In the genomic region with DNA sequence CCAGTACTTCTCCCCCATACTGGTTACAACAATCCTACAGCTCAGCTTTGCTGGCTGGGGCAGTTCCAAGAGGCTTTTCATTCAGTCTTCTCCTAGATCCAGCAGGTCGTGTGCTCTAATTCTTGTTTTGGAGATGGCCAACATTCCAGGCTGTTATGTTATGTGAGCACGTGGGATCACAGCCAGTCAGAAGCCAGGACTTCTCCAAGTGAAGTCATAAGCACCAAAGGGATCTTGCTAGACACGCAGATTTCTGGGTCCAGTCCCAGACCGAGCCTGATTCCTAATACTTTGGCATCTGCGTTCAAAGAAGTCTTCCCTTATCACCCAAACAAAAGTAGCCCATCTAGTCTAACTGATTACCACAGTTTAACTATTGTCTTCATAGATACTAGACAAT, we compare ENCODE assay signal across 8 cellular contexts. TPM values are rescaled to one million over a fixed set of nuclear protein-coding genes. Genes with fewer than 3 reads are reported as not detected.
DNase-seq lines count a peak whose midpoint lies in the region; ATAC-seq, FAIRE-seq and TF ChIP-seq lines count a peak whose summit lies in the region.

No MANE protein-coding gene starts in this region.

- POLR2A ChIA-PET in PC-3 (lab: Charles Lee; ENCODE audit: unreplicated experiment): interaction anchor here (0.6 to 0.7 kb wide), 2 partner anchors 10 to 103 kb away, joined by 3 read pairs; no protein-coding TSS in a partner anchor
- POLR2A ChIA-PET in H1 (lab: Charles Lee; ENCODE audit: partially characterized antibody): interaction anchor here (0.9 to 2.1 kb wide), 9 partner anchors 9 to 104 kb away, joined by 3 to 9 read pairs (median 4); no protein-coding TSS in a partner anchor

- H3K4me1 ChIP-seq in PC-3 (ENCODE audit: insufficient read depth, low read length) (peaks cover 18% of the 10 kb centered on the region), H1 (replicated peaks in 1 of 4; ENCODE audit: control insufficient read depth in 3 of 4, insufficient read depth in 4 of 4, low read length in 3 of 4) (peaks cover 8 to 14% (median 9%) of the 10 kb centered on the region in 4 experiments), muscle layer of colon (ENCODE audit: insufficient read depth, low read length) (peaks cover 30% of the 10 kb centered on the region)

- H4K20me1 ChIP-seq in PC-3 (ENCODE audit: low read length) (peaks cover 13% of the 10 kb centered on the region), H1 (replicated peaks in 1 of 2; ENCODE audit: control insufficient read depth in 1 of 2, insufficient read depth in 2 of 2, low read length in 2 of 2) (peaks cover 8 to 9% of the 10 kb centered on the region in 2 experiments)

- no peak overlapping the region for H2AFZ ChIP-seq in PC-3 (ENCODE audit: low read length)
- H2AFZ ChIP-seq in H1 (ENCODE audit: low read length): no peak overlapping the region

- H3K9me3 ChIP-seq in PC-3 (ENCODE audit: low read length) (no peaks in the 10 kb centered on the region), H1 (ENCODE audit: insufficient read depth in 2 of 2, low read depth in 1 of 2, low read length in 1 of 2) (no peaks in the 10 kb centered on the region), muscle layer of colon (ENCODE audit: low read length) (no peaks in the 10 kb centered on the region)

- peak overlapping the region; percentile 63; the same call in 1 of the 2 replicates for H4K8ac ChIP-seq in H1 (ENCODE audit: extremely low read depth, insufficient read depth, low read length)

- intact Hi-C loops in PC-3 (cut with micrococcal nuclease): loop anchor here (10.0 kb wide), 2 partner anchors 99 to 191 kb away; a partner anchor contains a TSS

- no peak for TF ChIP-seq POLR2A in H1 (IDR thresholded peaks at IDR 0.05; ENCODE audit: control extremely low read depth in 1 of 2, low read depth in 2 of 2, low read length in 2 of 2)

- no peak overlapping the region for H3K4ac ChIP-seq in H1 (replicated peaks; ENCODE audit: insufficient read length, low read depth, low read length)

- H4K91ac ChIP-seq in H1 (replicated peaks; ENCODE audit: insufficient read length, low read length): no peak overlapping the region

- H3K23me2 ChIP-seq in H1 (ENCODE audit: low read depth, low read length): peaks cover 3% of the 10 kb centered on the region; the same call in 1 of the 2 replicates

- no peak overlapping the region for H2BK5ac ChIP-seq in H1 (ENCODE audit: low read depth, low read length)

- H3F3A ChIP-seq in PC-3 (ENCODE audit: low read length, unreplicated experiment): no peaks in the 10 kb centered on the region

- peak overlapping the region; percentile 48; the same call in 1 of the 2 replicates for H3K18ac ChIP-seq in H1 (ENCODE audit: extremely low read depth, low read length)

- CTCF ChIA-PET in PC-3 (lab: Charles Lee) (no interaction called here), H1 (lab: Charles Lee; ENCODE audit: partially characterized antibody) (interaction anchor here (0.8 to 2.3 kb wide), 10 partner anchors 16 to 104 kb away, joined by 3 to 7 read pairs (median 4); no protein-coding TSS in a partner anchor)

- TF ChIP-seq EP300 in H1 (IDR thresholded peaks at IDR 0.05; ENCODE audit: borderline replicate concordance in 1 of 2, low read depth in 2 of 2, low read length in 2 of 2): no peak

- TF ChIP-seq CTCF in PC-3 (conservative IDR thresholded peaks at IDR 0.05; ENCODE audit: low read depth, low read length): no peak
- no peak for TF ChIP-seq CTCF in H1 (IDR thresholded peaks at IDR 0.05; ENCODE audit: control extremely low read depth in 1 of 3, insufficient read depth in 1 of 3, low read depth in 1 of 3, low read length in 3 of 3)

- H3K56ac ChIP-seq in H1 (replicated peaks; ENCODE audit: insufficient read length, low read depth, low read length): no peak overlapping the region

- no peak overlapping the region for H3K23ac ChIP-seq in H1 (ENCODE audit: insufficient read length)

- H2BK15ac ChIP-seq in H1 (ENCODE audit: low read length): peak overlapping the region; percentile 9; the same call in 1 of the 2 replicates

- peak overlapping the region; percentile 84; the same call in 1 of the 2 replicates for H3K27ac ChIP-seq in PC-3 (ENCODE audit: low read length)
- H3K27ac ChIP-seq in H1 (ENCODE audit: low read depth, low read length): no peak overlapping the region
- H3K27ac ChIP-seq in muscle layer of colon (ENCODE audit: low read depth, low read length): peak overlapping the region; percentile 82

- TF ChIP-seq RAD21 in H1 (IDR thresholded peaks at IDR 0.05 in 1 of 2, conservative IDR thresholded peaks at IDR 0.05 in 1 of 2; ENCODE audit: low read depth in 2 of 2, low read length in 2 of 2): no peak

- no peaks in the 10 kb centered on the region for H3K36me3 ChIP-seq in PC-3 (ENCODE audit: low read depth, low read length)
- no peaks in the 10 kb centered on the region for H3K36me3 ChIP-seq in H1 (ENCODE audit: control insufficient read depth in 2 of 4, insufficient read depth in 4 of 4, low read length in 3 of 4)
- no peaks in the 10 kb centered on the region for H3K36me3 ChIP-seq in muscle layer of colon (ENCODE audit: insufficient read depth, low read length)

- H3K9ac ChIP-seq in PC-3 (ENCODE audit: low read length) (peak overlapping the region; percentile 98), H1 (replicated peaks in 1 of 4; ENCODE audit: extremely low read depth in 1 of 4, low read depth in 3 of 4, low read length in 3 of 4) (no peak overlapping the region), muscle layer of colon (ENCODE audit: low read length) (peak overlapping the region; percentile 95)

- 0 out of 2 replicates have a peak overlapping the region, but pooled peaks have one; percentile 42 for H2AK5ac ChIP-seq in H1 (ENCODE audit: low read depth, low read length)

- peaks cover 6% of the 10 kb centered on the region; the same call in 1 of the 2 replicates for H3K79me1 ChIP-seq in H1 (ENCODE audit: low read depth, low read length)

- no peak overlapping the region for H2BK20ac ChIP-seq in H1 (ENCODE audit: low read length)

- BruUV-seq in PC-3 (replicated peaks; lab: Mats Ljungman, UMichigan): no TSS peak

- peak overlapping the region; percentile 64; the same call in 1 of the 2 replicates for H2BK12ac ChIP-seq in H1 (ENCODE audit: low read depth, low read length)

- no peak overlapping the region for H2BK120ac ChIP-seq in H1 (replicated peaks; ENCODE audit: low read depth, low read length)

- no peaks in the 10 kb centered on the region for H3K9me2 ChIP-seq in PC-3 (replicated peaks; ENCODE audit: low read length)

- H3K4me3 ChIP-seq in PC-3 (ENCODE audit: low read length) (no peak overlapping the region; the same call in 1 of the 2 replicates), H1 (ENCODE audit: extremely low read depth in 1 of 4, insufficient read depth in 2 of 4, low read depth in 3 of 4, low read length in 4 of 4) (peak overlapping the region in 3 of 4 experiments; percentile 4 to 52 (median 10); a peak in 3 of 8 replicates), muscle layer of colon (ENCODE audit: low read depth in 1 of 2, low read length in 2 of 2) (peak overlapping the region in 1 of 2 donors; percentile 72)

- FAIRE-seq in H1 (lab: Jason Lieb, UNC): no peak

- DNase-seq in GM04504 (ENCODE audit: low read depth) (peak; percentile 93), PC-3 (no peak), H1 (ENCODE audit: low read depth in 1 of 2, low spot score in 2 of 2) (no peak)

- peaks cover 49% of the 10 kb centered on the region for H3K79me2 ChIP-seq in PC-3 (ENCODE audit: low read length)
- peaks cover 29 to 34% of the 10 kb centered on the region in 2 experiments for H3K79me2 ChIP-seq in H1 (ENCODE audit: control insufficient read depth in 1 of 2, insufficient read depth in 2 of 2, low read length in 2 of 2)

- H3K27me3 ChIP-seq in PC-3 (ENCODE audit: low read length): no peaks in the 10 kb centered on the region
- H3K27me3 ChIP-seq in H1 (replicated peaks in 1 of 4; ENCODE audit: control insufficient read depth in 3 of 4, extremely low read depth in 1 of 4, insufficient read depth in 3 of 4, low read length in 3 of 4): no peaks in the 10 kb centered on the region
- no peaks in the 10 kb centered on the region for H3K27me3 ChIP-seq in muscle layer of colon (ENCODE audit: control insufficient read depth in 1 of 2, insufficient read depth in 2 of 2, low read length in 2 of 2)

- H4K5ac ChIP-seq in H1 (ENCODE audit: insufficient read length, low read depth, low read length): no peak overlapping the region

- H3K14ac ChIP-seq in H1 (ENCODE audit: insufficient read length): no peak overlapping the region

- ATAC-seq in PC-3 (no peak), HG02678 (IDR thresholded peaks at IDR 0.05; ENCODE audit: unreplicated experiment) (no peak), HG03354 (IDR thresholded peaks at IDR 0.05; ENCODE audit: poor library complexity, severe bottlenecking, unreplicated experiment) (no peak), GM18907 (IDR thresholded peaks at IDR 0.05; ENCODE audit: unreplicated experiment) (no peak), GM18520 (IDR thresholded peaks at IDR 0.05; ENCODE audit: unreplicated experiment) (no peak)

- H3K4me2 ChIP-seq in PC-3 (ENCODE audit: low read length) (peak overlapping the region; percentile 91), H1 (ENCODE audit: insufficient read depth in 1 of 2, low read depth in 2 of 2, low read length in 2 of 2) (peak overlapping the region; percentile 59 to 70; a peak in 3 of 4 replicates)

- 75% methylated on average over 5 of the region's 5 CpGs; no CpG with 5 or more reads in 1 of the 2 experiments for WGBS in H1 (ENCODE audit: extremely low coverage in 1 of 2, insufficient coverage in 1 of 2, insufficient read length in 1 of 2, insufficient replicate concordance in 2 of 2, low coverage in 1 of 2, low lambda C conversion rate in 2 of 2, missing lambda C conversion rate in 1 of 2), 2 experiments

TF ChIP-seq in H1, 55 proteins besides CTCF, POLR2A, EP300 and RAD21:
- TF ChIP-seq SIX5 (IDR thresholded peaks at IDR 0.05; ENCODE audit: low read depth, low read length): no peak
- TF ChIP-seq POU5F1 (IDR thresholded peaks at IDR 0.05; ENCODE audit: low read depth, low read length): no peak
- TF ChIP-seq, protein P1, sequence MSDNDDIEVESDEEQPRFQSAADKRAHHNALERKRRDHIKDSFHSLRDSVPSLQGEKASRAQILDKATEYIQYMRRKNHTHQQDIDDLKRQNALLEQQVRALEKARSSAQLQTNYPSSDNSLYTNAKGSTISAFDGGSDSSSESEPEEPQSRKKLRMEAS (IDR thresholded peaks at IDR 0.05): 0 out of 2 replicates have a peak, but pooled peaks have one; percentile 25
TF ChIP-seq in H1: peak in this region for 1.

RNA-seq across cellular contexts. Expression of a gene that starts 1.4 kb away (rescaled TPM):
- 63.9 and 123 TPM in 2 replicates for total RNA-seq in PC-3 (2014; rRNA removed)
- 409 and 422 TPM in 2 replicates for total RNA-seq in H1 (2021; fragmentation: NEBNext Ultra II Directional; extraction: Animal tissue kit (Norgen Biotek cat#: 25700))
- polyA plus RNA-seq in H1 (2011; rRNA removed): 106 and 156 TPM in 2 replicates
- 126 TPM for polyA plus RNA-seq in H1 (2011; cell fraction: cytosol; rRNA removed)
- 349 TPM for polyA plus RNA-seq in H1 (2011; cell fraction: nucleus; rRNA removed)
- polyA plus RNA-seq in H1 (2012, experiment 1 of 2): 181 to 219 TPM (median 186 TPM) in 4 replicates
- polyA plus RNA-seq in H1 (2012, experiment 2 of 2): 78.9 TPM
- 201 TPM for polyA plus RNA-seq in H1 (2013, experiment 1 of 2)
- 196 TPM for polyA plus RNA-seq in H1 (2013, experiment 2 of 2)
- polyA minus RNA-seq in H1 (2011; rRNA and poly(A)+ RNA removed): 223 and 225 TPM in 2 replicates
- 149 TPM for polyA minus RNA-seq in H1 (2011; cell fraction: cytosol; rRNA and poly(A)+ RNA removed)
- polyA minus RNA-seq in H1 (2011; cell fraction: nucleus; rRNA and poly(A)+ RNA removed): 253 TPM

Comparison
In these comparisons a context has a peak if more than half of its experiments do, and no peak if none do; other contexts are left out.
1. H3K9ac ChIP-seq: peak in PC-3 (single experiment) and muscle layer of colon (single experiment); none in H1 (0 of 4).